ENCODE assay signal across 8 cellular contexts in the genomic region with DNA sequence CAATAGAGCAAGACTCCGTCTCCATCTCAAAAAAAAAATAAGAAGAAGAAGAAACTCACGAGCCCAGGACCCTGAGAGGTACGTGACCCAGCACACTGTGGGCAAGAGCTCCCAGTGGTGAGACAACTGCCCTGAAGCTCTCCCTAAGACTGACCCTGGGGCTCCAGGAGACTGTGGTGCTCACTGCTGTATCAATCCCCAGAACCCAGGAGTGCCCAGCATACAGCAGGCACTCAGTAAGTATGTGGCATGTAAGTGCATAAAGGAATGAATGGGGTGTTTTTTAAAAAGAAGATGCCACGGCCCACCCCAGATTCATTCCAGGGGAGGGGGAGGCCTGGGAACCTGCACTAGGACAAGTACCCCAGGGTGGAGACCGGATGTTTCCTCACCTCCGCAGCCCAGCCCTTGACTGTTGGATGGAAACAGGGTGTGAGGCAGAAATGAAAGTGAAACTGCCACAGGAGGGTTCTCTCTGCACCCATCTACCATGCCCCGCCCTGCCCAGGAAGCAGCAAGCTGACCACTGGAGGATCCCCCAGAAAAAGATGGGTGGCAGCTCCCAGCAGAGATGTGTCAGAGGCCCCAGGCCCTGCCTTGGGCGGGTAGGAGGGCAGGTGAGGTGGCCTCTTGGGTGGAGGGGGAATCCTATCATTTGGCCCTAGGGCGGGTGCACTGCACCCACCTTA. TPM values are rescaled to one million over a fixed set of nuclear protein-coding genes. Genes with fewer than 3 reads are reported as not detected.
DNase-seq lines count a peak whose midpoint lies in the region; ATAC-seq, FAIRE-seq and TF ChIP-seq lines count a peak whose summit lies in the region.

No MANE protein-coding gene starts in this region.

- no peaks in the 10 kb centered on the region for H3K27me3 Mint-ChIP-seq in activated naive CD8-positive, alpha-beta T cell
- H3K27me3 Mint-ChIP-seq in osteocyte (ENCODE audit: unreplicated experiment): no peaks in the 10 kb centered on the region

- H3K4me1 ChIP-seq in spleen: peaks cover 9 to 93% (median 74%) of the 10 kb centered on the region in 6 donors

- peak; percentile 86 for ATAC-seq in HG03045 (IDR thresholded peaks at IDR 0.05; ENCODE audit: unreplicated experiment)

- H3K27me3 ChIP-seq in spleen (replicated peaks in 1 of 7): no peaks in the 10 kb centered on the region

- WGBS in spleen, 5 donors: 23 to 55% (median 46%) methylated on average over 8 to 9 of the region's 9 CpGs

- H3K9me3 ChIP-seq in spleen: no peaks in the 10 kb centered on the region

- peaks cover 43% of the 10 kb centered on the region for H3K4me1 Mint-ChIP-seq in activated naive CD8-positive, alpha-beta T cell (ENCODE audit: low read depth)
- H3K4me1 Mint-ChIP-seq in osteocyte (ENCODE audit: unreplicated experiment): peaks cover 13% of the 10 kb centered on the region

- CTCF ChIA-PET in RWPE1 (lab: Yijun Ruan, JAX): interaction anchor here (0.6 kb wide), 2 partner anchors 13 to 92 kb away, joined by 4 to 5 read pairs; no protein-coding TSS in a partner anchor

- intact Hi-C loops in spleen (cut with DNase I; ENCODE audit: low total_unique reads): no loop called here

- TF ChIP-seq POLR2A in spleen (IDR thresholded peaks at IDR 0.05): no peak

- H3K27ac Mint-ChIP-seq in activated naive CD8-positive, alpha-beta T cell: peak overlapping the region; percentile 84
- no peak overlapping the region for H3K27ac Mint-ChIP-seq in osteocyte (ENCODE audit: unreplicated experiment)

- POLR2A ChIA-PET in RWPE1 (lab: Yijun Ruan, JAX; ENCODE audit: low non-redundant PET): no interaction called here

- no peaks in the 10 kb centered on the region for H3K9me3 Mint-ChIP-seq in activated naive CD8-positive, alpha-beta T cell (ENCODE audit: low read depth)
- H3K9me3 Mint-ChIP-seq in osteocyte (ENCODE audit: unreplicated experiment): no peaks in the 10 kb centered on the region

- H3K36me3 Mint-ChIP-seq in activated naive CD8-positive, alpha-beta T cell: no peaks in the 10 kb centered on the region
- H3K36me3 Mint-ChIP-seq in osteocyte (ENCODE audit: unreplicated experiment): no peaks in the 10 kb centered on the region

- H3K36me3 ChIP-seq in spleen: no peaks in the 10 kb centered on the region

- no peak for FAIRE-seq in D721Med (lab: Jason Lieb, UNC)

- TF ChIP-seq CTCF in RWPE1 (conservative IDR thresholded peaks at IDR 0.05; ENCODE audit: low read depth) (no peak), spleen (IDR thresholded peaks at IDR 0.05 in 8 of 11, conservative IDR thresholded peaks at IDR 0.05 in 3 of 11) (no peak), osteocyte (IDR thresholded peaks at IDR 0.05) (no peak), D721Med (IDR thresholded peaks at IDR 0.05; ENCODE audit: insufficient read depth, missing control alignments) (no peak)

- peak overlapping the region; percentile 72 for H3K4me3 Mint-ChIP-seq in activated naive CD8-positive, alpha-beta T cell
- H3K4me3 Mint-ChIP-seq in osteocyte (ENCODE audit: unreplicated experiment): no peak overlapping the region

- DNase-seq in SIG-M5 treated with dmso at 0.1 percent for 504 hours (lab: John Stamatoyannopoulos, UW; ENCODE audit: unreplicated experiment): peak; percentile 57
- DNase-seq in SIG-M5 (lab: John Stamatoyannopoulos, UW): no peak
- peak; percentile 54 for DNase-seq in RWPE1 (ENCODE audit: low spot score)
- peak; percentile 94 for DNase-seq in spleen
- DNase-seq in osteocyte (ENCODE audit: extremely low spot score, unreplicated experiment): no peak
- no peak for DNase-seq in D721Med (ENCODE audit: insufficient read length, low spot score)

- peak overlapping the region in 6 of 8 donors; percentile 13 to 63 (median 18) for H3K4me3 ChIP-seq in spleen

- H3K27ac ChIP-seq in RWPE1: peak overlapping the region; percentile 76
- peak overlapping the region; percentile 64 to 91 (median 82) for H3K27ac ChIP-seq in spleen

RNA-seq across cellular contexts. Expression of gene ITPK1, which starts 12.2 kb away (rescaled TPM):
- total RNA-seq in spleen (100 to 1,000 TPM in 1 of 7 donors, 10 to 100 TPM in 6; 63.8 to 123 (median 75.6) TPM), osteocyte (31.2 and 32.8 TPM in 2 replicates)
- 10 to 100 TPM; 22.9 to 46.0 (median 23.9) TPM for polyA plus RNA-seq in spleen

Comparison
In these comparisons a context has a peak if more than half of its experiments do, and no peak if none do; other contexts are left out.
1. DNase-seq: peak in SIG-M5 treated with dmso at 0.1 percent for 504 hours (single experiment), RWPE1 (single experiment) and spleen (single experiment); none in SIG-M5 (single experiment), osteocyte (single experiment) and D721Med (single experiment).